Comparison of ENCODE assay signal across 8 cellular contexts in the genomic region with DNA sequence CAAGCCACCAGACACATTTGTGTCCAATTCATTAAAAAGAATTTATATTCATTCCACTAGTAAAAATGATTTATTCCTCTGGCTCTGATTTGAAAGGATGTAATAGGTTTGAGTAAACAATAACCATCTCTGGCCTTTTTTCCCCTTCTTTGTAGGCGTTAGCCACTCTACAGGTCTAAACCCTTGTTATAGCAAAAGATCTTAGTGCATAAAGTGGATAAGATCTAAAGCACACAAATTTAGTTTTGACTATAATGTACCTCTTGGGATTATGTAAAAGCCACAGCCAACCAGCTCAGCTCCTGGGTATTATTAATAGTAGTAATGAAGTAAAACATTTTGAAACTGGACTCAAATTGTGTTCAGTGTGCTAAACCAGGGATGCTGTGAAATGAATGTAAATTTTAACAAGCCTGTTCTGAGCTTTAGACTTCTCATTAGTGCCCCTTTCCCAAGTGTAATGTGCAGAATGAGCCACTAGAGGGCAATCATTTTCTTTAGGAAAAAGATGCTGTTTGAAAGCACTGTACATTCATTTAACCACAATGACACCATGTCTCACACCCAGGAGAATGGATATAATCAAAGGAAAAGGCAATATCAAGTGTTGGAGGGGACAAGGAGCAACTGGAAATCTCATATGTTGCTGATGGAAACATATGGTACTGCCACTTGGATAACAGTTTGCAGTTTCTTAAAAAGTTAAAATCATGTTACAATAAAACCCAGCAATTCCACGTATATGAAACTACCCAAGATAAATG.
A peak's percentile ranks its signal among the peaks of the same experiment; 100 is the strongest.
DNase-seq lines count a peak whose midpoint lies in the region; TF ChIP-seq lines count a peak whose summit lies in the region.

No MANE protein-coding gene starts in this region.

- no peak overlapping the region for H3K27ac Mint-ChIP-seq in activated T-cell treated with anti-CD3 and anti-CD28 coated beads, Interleukin-2, amount 50 U/mL, for 24 hours
- no peak overlapping the region; the same call in 1 of the 2 replicates for H3K27ac Mint-ChIP-seq in HFFc6

- H3K9me3 Mint-ChIP-seq in activated T-cell treated with anti-CD3 and anti-CD28 coated beads, Interleukin-2, amount 50 U/mL, for 24 hours: no peaks in the 10 kb centered on the region
- no peaks in the 10 kb centered on the region for H3K9me3 Mint-ChIP-seq in HFFc6

- no peaks in the 10 kb centered on the region for H3K27me3 Mint-ChIP-seq in activated T-cell treated with anti-CD3 and anti-CD28 coated beads, Interleukin-2, amount 50 U/mL, for 24 hours
- no peaks in the 10 kb centered on the region for H3K27me3 Mint-ChIP-seq in HFFc6 (ENCODE audit: insufficient read depth)

- H3K4me3 Mint-ChIP-seq in activated T-cell treated with anti-CD3 and anti-CD28 coated beads, Interleukin-2, amount 50 U/mL, for 24 hours: no peak overlapping the region
- H3K4me3 Mint-ChIP-seq in HFFc6: no peak overlapping the region

- DNase-seq in activated T-cell treated with anti-CD3 and anti-CD28 coated beads for 4 hours (peak; percentile 54), HFFc6 (peak; percentile 73), NCI-H1436 (lab: John Stamatoyannopoulos, UW) (peak; percentile 69), T follicular helper cell (ENCODE audit: low read depth) (peak; percentile 26), choroid plexus epithelial cell (ENCODE audit: low read depth) (peak; percentile 85), left kidney (ENCODE audit: low read depth, low spot score) (peak; percentile 90)
- DNase-seq in activated T-cell treated with anti-CD3 and anti-CD28 coated beads, Interleukin-2, amount 50 U/mL, for 24 hours: no peak
- DNase-seq in stimulated activated CD4-positive, alpha-beta T cell treated with anti-CD3 and anti-CD28 coated beads, TNF-alpha, amount 100 ng/mL, for 24 hours (ENCODE audit: low read depth in 3 of 3): peak in 2 of 3 experiments; percentile 18 to 63

- H3K4me1 Mint-ChIP-seq in activated T-cell treated with anti-CD3 and anti-CD28 coated beads, Interleukin-2, amount 50 U/mL, for 24 hours (ENCODE audit: low read depth): peaks cover 3% of the 10 kb centered on the region
- H3K4me1 Mint-ChIP-seq in HFFc6 (ENCODE audit: low read depth): peaks cover 32% of the 10 kb centered on the region

- H3K4me3 ChIP-seq in choroid plexus epithelial cell (ENCODE audit: low read depth, low read length): no peak overlapping the region

- TF ChIP-seq CTCF in HFFc6 (IDR thresholded peaks at IDR 0.05): peak; percentile 97
- peak; percentile 78 for TF ChIP-seq CTCF in choroid plexus epithelial cell (conservative IDR thresholded peaks at IDR 0.05; ENCODE audit: low read depth, low read length)

- H3K36me3 Mint-ChIP-seq in activated T-cell treated with anti-CD3 and anti-CD28 coated beads, Interleukin-2, amount 50 U/mL, for 24 hours (ENCODE audit: low read depth): no peaks in the 10 kb centered on the region
- H3K36me3 Mint-ChIP-seq in HFFc6 (ENCODE audit: low read depth): no peaks in the 10 kb centered on the region; the same call in 1 of the 2 replicates
